ENCODE assay signal across 14 cellular contexts in the genomic region with DNA sequence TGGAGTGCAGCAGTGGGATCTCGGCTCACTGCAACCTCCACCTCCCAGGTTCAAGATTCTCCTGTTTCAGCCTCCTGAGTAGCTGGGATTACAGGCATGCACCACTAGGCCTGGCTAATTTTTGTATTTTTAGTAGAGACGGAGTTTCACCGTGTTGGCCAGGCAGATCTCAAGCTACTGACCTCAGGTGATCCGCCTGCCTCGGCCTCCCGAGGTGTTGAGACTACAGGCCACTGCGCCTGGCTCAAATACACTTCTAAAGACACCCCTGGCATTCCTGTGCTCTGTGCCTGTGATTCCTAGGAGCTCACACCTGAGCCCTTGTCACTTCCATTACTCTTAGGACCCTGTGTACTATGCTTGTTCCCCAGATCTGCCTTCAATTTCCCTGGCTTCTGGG. TPM values are rescaled to one million over a fixed set of nuclear protein-coding genes. Genes with fewer than 3 reads are reported as not detected.
A peak's percentile ranks its signal among the peaks of the same experiment; 100 is the strongest.
DNase-seq lines count a peak whose midpoint lies in the region; ATAC-seq and TF ChIP-seq lines count a peak whose summit lies in the region.
"Not testable (repeated sequence)": the region's sequence is repeated elsewhere in the genome, so short reads cannot be mapped to it uniquely, and the experiment has no call there.
"Had no signal": no experiment of that assay in that cellular context is flagged by ENCODE, and none has a peak within 500 bp of the region (broad histone marks: within the 10 kb centered on the region; RNA-seq: fewer than 3 reads in every experiment).

No MANE protein-coding gene starts in this region.

- H3K4me3 ChIP-seq in right cardiac atrium (ENCODE audit: low read length): not testable (repeated sequence)

- POLR2A ChIA-PET in T-cell (lab: Charles Lee): not testable (repeated sequence)

- not testable (repeated sequence) for H3K9me3 ChIP-seq in right cardiac atrium (ENCODE audit: control insufficient read depth, low read length)

- CTCF ChIA-PET in Calu3 (lab: Charles Lee): not testable (repeated sequence)
- CTCF ChIA-PET in T-cell (lab: Charles Lee): interaction anchor here in 1 of 2 donors (0.5 kb wide), 1 partner anchor 154 kb away, joined by 3 read pairs; no protein-coding TSS in a partner anchor

- H3K27ac ChIP-seq in right cardiac atrium (ENCODE audit: low read length): not testable (repeated sequence)

- ATAC-seq in T-cell (replicated peaks in 1 of 4); activated naive CD8-positive, alpha-beta T cell treated with anti-CD3 and anti-CD28 coated beads, Interleukin-2, amount 50 U/mL, for 24 hours; right cardiac atrium; natural killer cell treated with Interleukin-12 subunit alpha and Interleukin-12 subunit beta and Interleukin-15 and Interleukin-18, amount 100 ng/mL, for 72 hours: not testable (repeated sequence)

- not testable (repeated sequence) for DNase-seq in Calu3; T-cell; activated T-cell treated with anti-CD3 and anti-CD28 coated beads, Interleukin-2, amount 50 U/mL, for 24 hours; activated naive CD8-positive, alpha-beta T cell treated with anti-CD3 and anti-CD28 coated beads, Interleukin-2, amount 50 U/mL, for 24 hours; natural killer cell treated with Interleukin-12 subunit alpha and Interleukin-12 subunit beta and Interleukin-15 and Interleukin-18, amount 100 ng/mL, for 72 hours (ENCODE audit: low spot score)
- peak in 2 of 3 donors; percentile 23 to 37 for DNase-seq in right cardiac atrium

- H3K27me3 ChIP-seq in right cardiac atrium (ENCODE audit: control insufficient read depth, insufficient read depth): not testable (repeated sequence)

- 89% methylated on average over 7 of the region's 7 CpGs for whole genome bisulfite sequencing in right cardiac atrium

- intact Hi-C loops in Calu3 (cut with micrococcal nuclease; ENCODE audit: unreplicated experiment); right cardiac atrium (cut with DNase I): not testable (repeated sequence)

- H3K27me3 Mint-ChIP-seq in Calu3 (ENCODE audit: unreplicated experiment): peaks cover 36% of the 10 kb centered on the region
- not testable (repeated sequence) for H3K27me3 Mint-ChIP-seq in T-cell; activated T-cell treated with anti-CD3 and anti-CD28 coated beads, Interleukin-2, amount 50 U/mL, for 24 hours; activated naive CD8-positive, alpha-beta T cell treated with anti-CD3 and anti-CD28 coated beads, Interleukin-2, amount 50 U/mL, for 24 hours; natural killer cell treated with Interleukin-12 subunit alpha and Interleukin-12 subunit beta and Interleukin-15 and Interleukin-18, amount 100 ng/mL, for 72 hours; stimulated activated naive CD8-positive, alpha-beta T cell treated with anti-CD3 and anti-CD28 coated beads, Interleukin-15, Interleukin-2, amounts not matched to agents 100 ng/mL and 50 ng/mL, for 24 hours

- H3K9me3 Mint-ChIP-seq in Calu3 (ENCODE audit: low read depth, unreplicated experiment); T-cell; activated T-cell treated with anti-CD3 and anti-CD28 coated beads, Interleukin-2, amount 50 U/mL, for 24 hours; activated naive CD8-positive, alpha-beta T cell treated with anti-CD3 and anti-CD28 coated beads, Interleukin-2, amount 50 U/mL, for 24 hours; natural killer cell treated with Interleukin-12 subunit alpha and Interleukin-12 subunit beta and Interleukin-15 and Interleukin-18, amount 100 ng/mL, for 72 hours; stimulated activated naive CD8-positive, alpha-beta T cell treated with anti-CD3 and anti-CD28 coated beads, Interleukin-15, Interleukin-2, amounts not matched to agents 100 ng/mL and 50 ng/mL, for 24 hours: not testable (repeated sequence)

- H3K36me3 Mint-ChIP-seq in Calu3 (ENCODE audit: insufficient read depth, unreplicated experiment): peaks cover 65% of the 10 kb centered on the region
- not testable (repeated sequence) for H3K36me3 Mint-ChIP-seq in T-cell; activated naive CD8-positive, alpha-beta T cell treated with anti-CD3 and anti-CD28 coated beads, Interleukin-2, amount 50 U/mL, for 24 hours (ENCODE audit: low read depth); natural killer cell treated with Interleukin-12 subunit alpha and Interleukin-12 subunit beta and Interleukin-15 and Interleukin-18, amount 100 ng/mL, for 72 hours; stimulated activated naive CD8-positive, alpha-beta T cell treated with anti-CD3 and anti-CD28 coated beads, Interleukin-15, Interleukin-2, amounts not matched to agents 100 ng/mL and 50 ng/mL, for 24 hours (ENCODE audit: low read depth)
- peaks cover 31% of the 10 kb centered on the region for H3K36me3 Mint-ChIP-seq in activated T-cell treated with anti-CD3 and anti-CD28 coated beads, Interleukin-2, amount 50 U/mL, for 24 hours (ENCODE audit: low read depth)

- H3K27ac Mint-ChIP-seq in Calu3 (ENCODE audit: unreplicated experiment) (peak overlapping the region; percentile 68), T-cell (peak overlapping the region; percentile 36 to 64)
- H3K27ac Mint-ChIP-seq in activated T-cell treated with anti-CD3 and anti-CD28 coated beads, Interleukin-2, amount 50 U/mL, for 24 hours: peak overlapping the region; percentile 53
- peak overlapping the region; percentile 31 for H3K27ac Mint-ChIP-seq in activated naive CD8-positive, alpha-beta T cell treated with anti-CD3 and anti-CD28 coated beads, Interleukin-2, amount 50 U/mL, for 24 hours
- H3K27ac Mint-ChIP-seq in natural killer cell treated with Interleukin-12 subunit alpha and Interleukin-12 subunit beta and Interleukin-15 and Interleukin-18, amount 100 ng/mL, for 72 hours: peak overlapping the region; percentile 71 to 86
- H3K27ac Mint-ChIP-seq in stimulated activated naive CD8-positive, alpha-beta T cell treated with anti-CD3 and anti-CD28 coated beads, Interleukin-15, Interleukin-2, amounts not matched to agents 100 ng/mL and 50 ng/mL, for 24 hours: not testable (repeated sequence)

- H3K4me1 ChIP-seq in right cardiac atrium (ENCODE audit: control insufficient read depth, insufficient read depth, low read length): not testable (repeated sequence)

- not testable (repeated sequence) for BruUV-seq in Calu3 (replicated peaks; lab: Mats Ljungman, UMichigan)

- H3K4me3 Mint-ChIP-seq in Calu3 (ENCODE audit: low read depth, unreplicated experiment): not testable (repeated sequence)
- peak overlapping the region; percentile 84 to 96 (median 89) for H3K4me3 Mint-ChIP-seq in T-cell
- peak overlapping the region; percentile 81 for H3K4me3 Mint-ChIP-seq in activated T-cell treated with anti-CD3 and anti-CD28 coated beads, Interleukin-2, amount 50 U/mL, for 24 hours
- H3K4me3 Mint-ChIP-seq in activated naive CD8-positive, alpha-beta T cell treated with anti-CD3 and anti-CD28 coated beads, Interleukin-2, amount 50 U/mL, for 24 hours: peak overlapping the region; percentile 81
- peak overlapping the region; percentile 67 for H3K4me3 Mint-ChIP-seq in natural killer cell treated with Interleukin-12 subunit alpha and Interleukin-12 subunit beta and Interleukin-15 and Interleukin-18, amount 100 ng/mL, for 72 hours
- H3K4me3 Mint-ChIP-seq in stimulated activated naive CD8-positive, alpha-beta T cell treated with anti-CD3 and anti-CD28 coated beads, Interleukin-15, Interleukin-2, amounts not matched to agents 100 ng/mL and 50 ng/mL, for 24 hours: peak overlapping the region; percentile 49

- H3K4me1 Mint-ChIP-seq in Calu3 (ENCODE audit: low read depth, unreplicated experiment) (peaks cover 28% of the 10 kb centered on the region), T-cell (peaks cover 38 to 63% (median 56%) of the 10 kb centered on the region in 3 donors)
- H3K4me1 Mint-ChIP-seq in activated T-cell treated with anti-CD3 and anti-CD28 coated beads, Interleukin-2, amount 50 U/mL, for 24 hours (ENCODE audit: low read depth): peaks cover 45% of the 10 kb centered on the region
- H3K4me1 Mint-ChIP-seq in activated naive CD8-positive, alpha-beta T cell treated with anti-CD3 and anti-CD28 coated beads, Interleukin-2, amount 50 U/mL, for 24 hours: peaks cover 36% of the 10 kb centered on the region
- H3K4me1 Mint-ChIP-seq in natural killer cell treated with Interleukin-12 subunit alpha and Interleukin-12 subunit beta and Interleukin-15 and Interleukin-18, amount 100 ng/mL, for 72 hours (ENCODE audit: low read depth in 2 of 2): peaks cover 38 to 48% of the 10 kb centered on the region in 2 donors
- H3K4me1 Mint-ChIP-seq in stimulated activated naive CD8-positive, alpha-beta T cell treated with anti-CD3 and anti-CD28 coated beads, Interleukin-15, Interleukin-2, amounts not matched to agents 100 ng/mL and 50 ng/mL, for 24 hours (ENCODE audit: low read depth): peaks cover 39% of the 10 kb centered on the region

- TF ChIP-seq CTCF in Calu3 (IDR thresholded peaks at IDR 0.05; ENCODE audit: unreplicated experiment): not testable (repeated sequence)

RNA-seq across cellular contexts. Expression of a gene that starts 13.6 kb away (rescaled TPM):
- total RNA-seq in Calu3 (2022) (95.4 and 109 TPM in 2 replicates), T-cell (100 to 1,000 TPM; 150 to 234 (median 224) TPM), right cardiac atrium (10 to 100 TPM; 55.9 to 75.2 (median 58.1) TPM)
- polyA plus RNA-seq in right cardiac atrium: 52.3 TPM
- total RNA-seq in natural killer cell treated with Interleukin-12 subunit alpha and Interleukin-12 subunit beta and Interleukin-15 and Interleukin-18, amount 100 ng/mL, for 72 hours: 100 to 1,000 TPM; 119 to 136 TPM

RNA-seq across cellular contexts. Expression of a gene that starts 34.5 kb away (rescaled TPM):
- 21.0 and 22.7 TPM in 2 replicates for total RNA-seq in Calu3 (2022)
- total RNA-seq in T-cell: 10 to 100 TPM; 42.4 to 77.9 (median 63.2) TPM
- 10 to 100 TPM; 14.4 to 17.0 (median 15.2) TPM for total RNA-seq in right cardiac atrium
- polyA plus RNA-seq in right cardiac atrium: 25.3 TPM
- 100 to 1,000 TPM in 1 of 2 donors, 10 to 100 TPM in 1; 83.3 to 128 TPM for total RNA-seq in natural killer cell treated with Interleukin-12 subunit alpha and Interleukin-12 subunit beta and Interleukin-15 and Interleukin-18, amount 100 ng/mL, for 72 hours

RNA-seq across cellular contexts. Expression of a gene that starts 37.2 kb away (rescaled TPM):
- total RNA-seq in Calu3 (2022): 30.2 and 49.3 TPM in 2 replicates
- total RNA-seq in T-cell: 1 to 10 TPM in 4 of 5 donors, not detected in 1; 1.5 to 5.2 (median 4.1) TPM
- total RNA-seq in right cardiac atrium: 1 to 10 TPM in 3 of 4 donors, under 1 TPM in 1; 0.71 to 3.1 (median 1.5) TPM
- polyA plus RNA-seq in right cardiac atrium: 3.7 TPM
- total RNA-seq in natural killer cell treated with Interleukin-12 subunit alpha and Interleukin-12 subunit beta and Interleukin-15 and Interleukin-18, amount 100 ng/mL, for 72 hours: 1 to 10 TPM; 1.1 to 2.4 TPM
- total RNA-seq: kidney epithelial cell, mononuclear cell had no signal

RNA-seq across cellular contexts. Expression of a gene that starts 37.7 kb away (rescaled TPM):
- not detected in 2 replicates for total RNA-seq in Calu3 (2022)
- total RNA-seq in T-cell: 1 to 10 TPM in 1 of 5 donors, under 1 TPM in 2, not detected in 2; 0.59 to 1.1 (median 0.66) TPM
- not detected for total RNA-seq in right cardiac atrium
- polyA plus RNA-seq in right cardiac atrium: not detected
- total RNA-seq in natural killer cell treated with Interleukin-12 subunit alpha and Interleukin-12 subunit beta and Interleukin-15 and Interleukin-18, amount 100 ng/mL, for 72 hours: not detected
- total RNA-seq: HT-29, kidney epithelial cell, lower leg skin, mononuclear cell, pulmonary artery endothelial cell, stomach, transverse colon had no signal
- polyA plus RNA-seq: stomach had no signal
